In genomic region chr17:74457146-74457819, GRCh38 we compare ENCODE assay signal across 9 cellular contexts. TPM values are rescaled to one million over a fixed set of nuclear protein-coding genes. Genes with fewer than 3 reads are reported as not detected.
A peak's percentile ranks its signal among the peaks of the same experiment; 100 is the strongest.
DNase-seq lines count a peak whose midpoint lies in the region; ATAC-seq and TF ChIP-seq lines count a peak whose summit lies in the region.
"Had no signal": no experiment of that assay in that cellular context is flagged by ENCODE, and none has a peak within 500 bp of the region (broad histone marks: within the 10 kb centered on the region; RNA-seq: fewer than 3 reads in every experiment).

No MANE protein-coding gene starts in this region.

- no peak overlapping the region for H3K27ac Mint-ChIP-seq in activated naive CD8-positive, alpha-beta T cell treated with anti-CD3 and anti-CD28 coated beads, Interleukin-2, amount 10 ng/mL, durations not matched to agents 7 days and 5 days
- H3K27ac Mint-ChIP-seq: dendritic cell treated with granulocyte-macrophage colony-stimulating factor and Interleukin-4, amounts not matched to agents 40 ng/mL and 50 ng/mL, for 4 days had no signal

- H3K27me3 ChIP-seq in DND-41 (ENCODE audit: insufficient read depth, low read length, poor library complexity) (no peaks in the 10 kb centered on the region), SU-DHL-6 (ENCODE audit: low read length) (no peaks in the 10 kb centered on the region)

- H3K4me3 Mint-ChIP-seq in activated naive CD8-positive, alpha-beta T cell treated with anti-CD3 and anti-CD28 coated beads, Interleukin-2, amount 10 ng/mL, durations not matched to agents 7 days and 5 days = no peak overlapping the region
- H3K4me3 Mint-ChIP-seq: dendritic cell treated with granulocyte-macrophage colony-stimulating factor and Interleukin-4, amounts not matched to agents 40 ng/mL and 50 ng/mL, for 4 days had no signal

- H3K9ac ChIP-seq in DND-41 (ENCODE audit: low read depth, low read length) = no peak overlapping the region
- H3K9ac ChIP-seq in SU-DHL-6 (ENCODE audit: low read length) = no peak overlapping the region

- H4K20me1 ChIP-seq in DND-41 (ENCODE audit: insufficient read depth, low read length) (peaks cover 33% of the 10 kb centered on the region), SU-DHL-6 (ENCODE audit: low read depth, low read length) (no peaks in the 10 kb centered on the region)

- no peaks in the 10 kb centered on the region for H3K9me3 Mint-ChIP-seq in activated naive CD8-positive, alpha-beta T cell treated with anti-CD3 and anti-CD28 coated beads, Interleukin-2, amount 10 ng/mL, durations not matched to agents 7 days and 5 days
- H3K9me3 Mint-ChIP-seq: dendritic cell treated with granulocyte-macrophage colony-stimulating factor and Interleukin-4, amounts not matched to agents 40 ng/mL and 50 ng/mL, for 4 days had no signal

- H3K4me1 ChIP-seq in DND-41 (ENCODE audit: insufficient read depth, low read length) = peaks cover 17% of the 10 kb centered on the region

- H3F3A ChIP-seq in SU-DHL-6 (ENCODE audit: insufficient read depth) = no peaks in the 10 kb centered on the region

- H3K79me2 ChIP-seq in DND-41 (ENCODE audit: insufficient read depth, low read length) (no peaks in the 10 kb centered on the region), SU-DHL-6 (ENCODE audit: insufficient read depth, low read length) (no peaks in the 10 kb centered on the region)

- POLR2A ChIA-PET in activated naive CD8-positive, alpha-beta T cell treated with anti-CD3 and anti-CD28 coated beads, Interleukin-2, amount 10 ng/mL, durations not matched to agents 7 days and 5 days (lab: Charles Lee) = interaction anchor here (1.1 kb wide), 1 partner anchor 78 kb away, joined by 4 read pairs; no protein-coding TSS in a partner anchor

- H3K9me3 ChIP-seq in DND-41 (ENCODE audit: insufficient read depth, low read length, severe bottlenecking) (no peaks in the 10 kb centered on the region), SU-DHL-6 (ENCODE audit: insufficient read depth, low read length) (no peaks in the 10 kb centered on the region)

- DNase-seq in DND-41 (peak; percentile 65), LoVo (ENCODE audit: low spot score) (peak; percentile 53), cardiac septum (ENCODE audit: low spot score) (peak; percentile 90), retinal pigment epithelial cell (ENCODE audit: low read depth) (no peak)
- DNase-seq in activated naive CD8-positive, alpha-beta T cell treated with anti-CD3 and anti-CD28 coated beads, Interleukin-2, amount 10 ng/mL, durations not matched to agents 7 days and 5 days = peak; percentile 80

- intact Hi-C loops in cardiac septum (cut with DNase I) = loop anchor here (1.0 to 10.0 kb wide), 2 partner anchors 78 to 152 kb away; no protein-coding TSS in a partner anchor

- peak; percentile 76 for ATAC-seq in DND-41 (ENCODE audit: insufficient read depth, low read depth)
- peak; percentile 30 for ATAC-seq in activated naive CD8-positive, alpha-beta T cell treated with anti-CD3 and anti-CD28 coated beads, Interleukin-2, amount 10 ng/mL, durations not matched to agents 7 days and 5 days (ENCODE audit: low read depth)
- ATAC-seq in GM21737 (IDR thresholded peaks at IDR 0.05; ENCODE audit: unreplicated experiment) = no peak
- ATAC-seq in HG03025 (IDR thresholded peaks at IDR 0.05; ENCODE audit: low FRiP score, unreplicated experiment) = no peak

- H3K4me1 Mint-ChIP-seq in activated naive CD8-positive, alpha-beta T cell treated with anti-CD3 and anti-CD28 coated beads, Interleukin-2, amount 10 ng/mL, durations not matched to agents 7 days and 5 days = peaks cover 13% of the 10 kb centered on the region

- no peak overlapping the region for H3K4me2 ChIP-seq in DND-41 (ENCODE audit: insufficient read depth, low read length)
- no peak overlapping the region for H3K4me2 ChIP-seq in SU-DHL-6 (ENCODE audit: low read depth, low read length, poor library complexity, severe bottlenecking)

- no peaks in the 10 kb centered on the region for H3K36me3 Mint-ChIP-seq in activated naive CD8-positive, alpha-beta T cell treated with anti-CD3 and anti-CD28 coated beads, Interleukin-2, amount 10 ng/mL, durations not matched to agents 7 days and 5 days

- H3K27ac ChIP-seq in DND-41 (ENCODE audit: low read length) (no peak overlapping the region), SU-DHL-6 (ENCODE audit: low read depth, low read length) (no peak overlapping the region)

- H3K36me3 ChIP-seq in DND-41 (ENCODE audit: insufficient read depth, low read length) (no peaks in the 10 kb centered on the region), SU-DHL-6 (ENCODE audit: low read length) (no peaks in the 10 kb centered on the region)

- H2AFZ ChIP-seq in DND-41 (ENCODE audit: low read depth, low read length) = no peak overlapping the region
- H2AFZ ChIP-seq in SU-DHL-6 (ENCODE audit: low read depth, low read length, severe bottlenecking) = no peak overlapping the region

- no peaks in the 10 kb centered on the region for H3K9me2 ChIP-seq in SU-DHL-6 (replicated peaks; ENCODE audit: insufficient read depth, low read length)

- H3K27me3 Mint-ChIP-seq in activated naive CD8-positive, alpha-beta T cell treated with anti-CD3 and anti-CD28 coated beads, Interleukin-2, amount 10 ng/mL, durations not matched to agents 7 days and 5 days = peaks cover 30% of the 10 kb centered on the region

- H3K4me3 ChIP-seq in DND-41 (ENCODE audit: low read depth in 1 of 2, low read length in 2 of 2) = no peak overlapping the region
- no peak overlapping the region for H3K4me3 ChIP-seq in SU-DHL-6 (ENCODE audit: insufficient read depth, low read length, poor library complexity, severe bottlenecking)
- no peak overlapping the region for H3K4me3 ChIP-seq in retinal pigment epithelial cell (ENCODE audit: low read length)

- peak; percentile 85 for TF ChIP-seq CTCF in DND-41 (IDR thresholded peaks at IDR 0.05; ENCODE audit: borderline replicate concordance, extremely low read depth, low read length, poor library complexity, severe bottlenecking)
- peak; percentile 97 for TF ChIP-seq CTCF in SU-DHL-6 (IDR thresholded peaks at IDR 0.05; ENCODE audit: insufficient read depth, low read length, poor library complexity, severe bottlenecking)
- TF ChIP-seq CTCF in retinal pigment epithelial cell (conservative IDR thresholded peaks at IDR 0.05; ENCODE audit: low read depth, low read length) = peak; percentile 91

RNA-seq across cellular contexts. Expression of gene CD300A, which starts 9.2 kb away (rescaled TPM):
- 10 to 100 TPM; 10.6 to 12.7 TPM for total RNA-seq in activated naive CD8-positive, alpha-beta T cell treated with anti-CD3 and anti-CD28 coated beads, Interleukin-2, amount 10 ng/mL, durations not matched to agents 7 days and 5 days
- total RNA-seq in cardiac septum = 2.6 TPM

RNA-seq across cellular contexts. Expression of gene GPRC5C, which starts 25.4 kb away (rescaled TPM):
- not detected for total RNA-seq in activated naive CD8-positive, alpha-beta T cell treated with anti-CD3 and anti-CD28 coated beads, Interleukin-2, amount 10 ng/mL, durations not matched to agents 7 days and 5 days
- total RNA-seq in cardiac septum = 31.7 TPM

Comparison
In these comparisons a context has a peak if more than half of its experiments do, and no peak if none do; other contexts are left out.
1. ATAC-seq: peak in DND-41 (single experiment) and activated naive CD8-positive, alpha-beta T cell treated with anti-CD3 and anti-CD28 coated beads, Interleukin-2, amount 10 ng/mL, durations not matched to agents 7 days and 5 days (single experiment); none in GM21737 (single experiment) and HG03025 (single experiment).
2. RNA of gene GPRC5C, which starts 25.4 kb away (total RNA-seq): 31.7 TPM in cardiac septum (single experiment); not detected in activated naive CD8-positive, alpha-beta T cell treated with anti-CD3 and anti-CD28 coated beads, Interleukin-2, amount 10 ng/mL, durations not matched to agents 7 days and 5 days; every median in the first group is over 10 times any median in the second.
3. Peak in every context shown above with its lines, with median percentiles within 50 percentile points of each other: CTCF ChIP-seq.